17 cellular contexts compared by ENCODE assay signal in the genomic region with DNA sequence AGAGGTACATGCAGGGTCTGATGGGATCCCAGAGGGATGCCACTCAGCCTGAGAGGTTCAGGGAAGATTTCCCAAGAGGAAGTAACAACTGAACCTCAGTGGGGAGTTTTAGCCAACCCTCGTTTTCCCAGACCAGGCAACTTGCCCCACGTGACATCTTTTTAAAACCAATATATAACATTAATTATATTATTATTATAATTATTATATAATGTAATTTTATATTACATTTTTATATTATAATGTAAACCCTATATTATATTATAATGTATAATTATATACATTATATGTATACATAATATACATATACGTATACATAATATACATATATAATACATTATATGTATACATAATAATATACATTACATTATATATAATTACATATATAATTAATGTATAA.
DNase-seq lines count a peak whose midpoint lies in the region; FAIRE-seq lines count a peak whose summit lies in the region.
"Had no signal": no experiment of that assay in that cellular context is flagged by ENCODE, and none has a peak within 500 bp of the region (broad histone marks: within the 10 kb centered on the region; RNA-seq: fewer than 3 reads in every experiment).

No MANE protein-coding gene starts in this region.

- peaks cover 26% of the 10 kb centered on the region for H3K27me3 Mint-ChIP-seq in activated CD4-positive, alpha-beta T cell treated with anti-CD3 and anti-CD28 coated beads, Interleukin-2, amount 10 ng/mL, durations not matched to agents 24 days and 14 days

- FAIRE-seq in A204.1 (lab: Jason Lieb, UNC) (peak; percentile 98), TTC549 (lab: Jason Lieb, UNC) (peak; percentile 94), frontal cortex (lab: Jason Lieb, UNC) (peak; percentile 96)

- H3K9me3 Mint-ChIP-seq in activated CD4-positive, alpha-beta T cell treated with anti-CD3 and anti-CD28 coated beads, Interleukin-2, amount 10 ng/mL, durations not matched to agents 24 days and 14 days, result peaks cover 9% of the 10 kb centered on the region
- H3K9me3 Mint-ChIP-seq: CD8-positive, alpha-beta T cell had no signal

- H3K4me1 Mint-ChIP-seq in activated CD4-positive, alpha-beta T cell treated with anti-CD3 and anti-CD28 coated beads, Interleukin-2, amount 10 ng/mL, durations not matched to agents 24 days and 14 days, result peaks cover 23% of the 10 kb centered on the region

- H3K27ac Mint-ChIP-seq in activated CD4-positive, alpha-beta T cell treated with anti-CD3 and anti-CD28 coated beads, Interleukin-2, amount 10 ng/mL, durations not matched to agents 24 days and 14 days, result no peak overlapping the region
- H3K27ac Mint-ChIP-seq: CD8-positive, alpha-beta T cell had no signal

- intact Hi-C loops in activated CD4-positive, alpha-beta T cell treated with anti-CD3 and anti-CD28 coated beads, Interleukin-2, amount 10 ng/mL, durations not matched to agents 24 days and 14 days (cut with micrococcal nuclease), result loop anchor here (1.0 kb wide), 2 partner anchors 21 to 108 kb away; no protein-coding TSS in a partner anchor

- H3K36me3 Mint-ChIP-seq in activated CD4-positive, alpha-beta T cell treated with anti-CD3 and anti-CD28 coated beads, Interleukin-2, amount 10 ng/mL, durations not matched to agents 24 days and 14 days (ENCODE audit: low read depth), result peaks cover 1% of the 10 kb centered on the region
- H3K36me3 Mint-ChIP-seq: CD8-positive, alpha-beta T cell had no signal

- DNase-seq in activated CD4-positive, alpha-beta T cell treated with anti-CD3 and anti-CD28 coated beads, Interleukin-2, amount 10 ng/mL, durations not matched to agents 24 days and 14 days, result no peak
- DNase-seq in activated CD4-positive, alpha-beta T cell treated with anti-CD3 and anti-CD28 coated beads for 48 hours, result no peak
- DNase-seq in frontal cortex (ENCODE audit: low spot score in 2 of 2), result no peak
- no peak for DNase-seq in superior temporal gyrus (ENCODE audit: extremely low spot score)
- no peak for DNase-seq in NCI-H510A treated with DMSO at 0.1 percent for 48 hours (lab: John Stamatoyannopoulos, UW)
- DNase-seq in NCI-H510A (lab: John Stamatoyannopoulos, UW), result no peak
- DNase-seq: BE2C, Calu3, GOT3, Kasumi-1, MG63, NCI-H1048, NCI-H1436, NCI-H1930 had no signal

- peak overlapping the region; percentile 14 for H3K4me3 Mint-ChIP-seq in activated CD4-positive, alpha-beta T cell treated with anti-CD3 and anti-CD28 coated beads, Interleukin-2, amount 10 ng/mL, durations not matched to agents 24 days and 14 days
- H3K4me3 Mint-ChIP-seq: CD8-positive, alpha-beta T cell had no signal
